In genomic region chr1:27346357-27346756, GRCh38 we compare ENCODE assay signal across 16 cellular contexts. TPM values are rescaled to one million over a fixed set of nuclear protein-coding genes. Genes with fewer than 3 reads are reported as not detected.
"Had no signal": no experiment of that assay in that cellular context is flagged by ENCODE, and none has a peak within 500 bp of the region (broad histone marks: within the 10 kb centered on the region; RNA-seq: fewer than 3 reads in every experiment).

No MANE protein-coding gene starts in this region.

- H3K27ac Mint-ChIP-seq: activated T-cell treated with anti-CD3 and anti-CD28 coated beads, Interleukin-2, amount 50 U/mL, for 72 hours had no signal

- H3K4me3 ChIP-seq: adrenal gland, coronary artery, gastrocnemius medialis, left ventricle myocardium inferior, skin epidermis, tibial nerve had no signal

- H3K4me1 ChIP-seq: parathyroid adenoma had no signal

- H3K9me3 ChIP-seq: adrenal gland, gastrocnemius medialis, left ventricle myocardium inferior, tibial nerve had no signal

- DNase-seq: activated CD4-positive, alpha-beta T cell treated with anti-CD3 and anti-CD28 coated beads, Interleukin-2, amount 50 U/mL, for 4 hours; activated naive CD4-positive, alpha-beta T cell; activated T-cell treated with anti-CD3 and anti-CD28 coated beads, Interleukin-2, amount 50 U/mL, for 72 hours; adrenal gland; caudate nucleus; effector CD8-positive, alpha-beta T cell; gastrocnemius medialis; kidney; left ventricle myocardium inferior; mesendoderm had no signal

- H3K27ac ChIP-seq: adrenal gland, coronary artery, gastrocnemius medialis, left ventricle myocardium inferior, parathyroid adenoma, skin epidermis, tibial nerve, VCaP had no signal

- ATAC-seq: activated T-cell treated with anti-CD3 and anti-CD28 coated beads, Interleukin-2, amount 50 U/mL, for 72 hours; gastrocnemius medialis had no signal

- H3K36me3 ChIP-seq: adrenal gland, gastrocnemius medialis, left ventricle myocardium inferior, tibial nerve had no signal

- FAIRE-seq: kidney had no signal

- H3K9me3 Mint-ChIP-seq: activated T-cell treated with anti-CD3 and anti-CD28 coated beads, Interleukin-2, amount 50 U/mL, for 72 hours had no signal

- H3K4me3 Mint-ChIP-seq: activated T-cell treated with anti-CD3 and anti-CD28 coated beads, Interleukin-2, amount 50 U/mL, for 72 hours had no signal

RNA-seq across cellular contexts. Expression of gene FCN3, which starts 28.3 kb away (rescaled TPM):
- total RNA-seq: activated T-cell treated with anti-CD3 and anti-CD28 coated beads, Interleukin-2, amount 50 U/mL, for 72 hours had no signal

RNA-seq across cellular contexts. Expression of gene CD164L2, which starts 36.8 kb away (rescaled TPM):
- total RNA-seq: activated T-cell treated with anti-CD3 and anti-CD28 coated beads, Interleukin-2, amount 50 U/mL, for 72 hours; gastrocnemius medialis; left ventricle myocardium inferior; subcutaneous adipose tissue; tibial nerve had no signal
